ENCODE assay signal across 11 cellular contexts in genomic region chr11:76602431-76602861, GRCh38.
A peak's percentile ranks its signal among the peaks of the same experiment; 100 is the strongest.
DNase-seq lines count a peak whose midpoint lies in the region; ATAC-seq and TF ChIP-seq lines count a peak whose summit lies in the region.
"Had no signal": no experiment of that assay in that cellular context is flagged by ENCODE, and none has a peak within 500 bp of the region (broad histone marks: within the 10 kb centered on the region; RNA-seq: fewer than 3 reads in every experiment).

No MANE protein-coding gene starts in this region.

- H3K4me1 ChIP-seq in esophagus muscularis mucosa (peaks cover 48 to 54% (median 50%) of the 10 kb centered on the region in 4 donors), lower lobe of right lung (peaks cover 45% of the 10 kb centered on the region), upper lobe of right lung (peaks cover 14% of the 10 kb centered on the region)

- no peaks in the 10 kb centered on the region for H3K27me3 Mint-ChIP-seq in activated CD8-positive, alpha-beta memory T cell treated with anti-CD3 and anti-CD28 coated beads, Interleukin-2, amount 10 ng/mL, durations not matched to agents 7 days and 5 days

- H3K9me3 ChIP-seq in esophagus muscularis mucosa (no peaks in the 10 kb centered on the region), lower lobe of right lung (no peaks in the 10 kb centered on the region), upper lobe of right lung (no peaks in the 10 kb centered on the region)

- TF ChIP-seq CTCF in esophagus muscularis mucosa (IDR thresholded peaks at IDR 0.05) (no peak), lower lobe of right lung (IDR thresholded peaks at IDR 0.05) (no peak), upper lobe of right lung (IDR thresholded peaks at IDR 0.05) (no peak)

- H3K27ac ChIP-seq in esophagus muscularis mucosa (replicated peaks in 1 of 4) (peak overlapping the region; percentile 41 to 62 (median 52)), lower lobe of right lung (peak overlapping the region; percentile 64), upper lobe of right lung (peak overlapping the region; percentile 51)
- H3K27ac ChIP-seq: RWPE1 had no signal

- H3K27me3 ChIP-seq in esophagus muscularis mucosa (no peaks in the 10 kb centered on the region), lower lobe of right lung (ENCODE audit: low read depth) (no peaks in the 10 kb centered on the region), upper lobe of right lung (no peaks in the 10 kb centered on the region)

- H3K36me3 Mint-ChIP-seq in activated CD8-positive, alpha-beta memory T cell treated with anti-CD3 and anti-CD28 coated beads, Interleukin-2, amount 10 ng/mL, durations not matched to agents 7 days and 5 days = no peaks in the 10 kb centered on the region

- H3K4me3 ChIP-seq in esophagus muscularis mucosa (no peak overlapping the region), lower lobe of right lung (no peak overlapping the region), upper lobe of right lung (no peak overlapping the region)

- WGBS in esophagus muscularis mucosa = 36% methylated on average over 7 of the region's 8 CpGs

- H3K9me3 Mint-ChIP-seq in activated CD8-positive, alpha-beta memory T cell treated with anti-CD3 and anti-CD28 coated beads, Interleukin-2, amount 10 ng/mL, durations not matched to agents 7 days and 5 days (ENCODE audit: low read depth) = no peaks in the 10 kb centered on the region

- H3K36me3 ChIP-seq in esophagus muscularis mucosa (no peaks in the 10 kb centered on the region), lower lobe of right lung (no peaks in the 10 kb centered on the region), upper lobe of right lung (no peaks in the 10 kb centered on the region)

- CTCF ChIA-PET in activated CD8-positive, alpha-beta memory T cell treated with anti-CD3 and anti-CD28 coated beads, Interleukin-2, amount 10 ng/mL, durations not matched to agents 7 days and 5 days (lab: Charles Lee) = no interaction called here

- H3K4me1 Mint-ChIP-seq in activated CD8-positive, alpha-beta memory T cell treated with anti-CD3 and anti-CD28 coated beads, Interleukin-2, amount 10 ng/mL, durations not matched to agents 7 days and 5 days = peaks cover 7% of the 10 kb centered on the region

- intact Hi-C loops in esophagus muscularis mucosa (cut with DNase I) (loop anchor here (10.0 kb wide), 1 partner anchor 72 kb away; the partner anchor contains the start of gene LRRC32), lower lobe of right lung (cut with DNase I) (no loop called here), upper lobe of right lung (cut with DNase I) (no loop called here)

- no peak overlapping the region for H3K27ac Mint-ChIP-seq in activated CD8-positive, alpha-beta memory T cell treated with anti-CD3 and anti-CD28 coated beads, Interleukin-2, amount 10 ng/mL, durations not matched to agents 7 days and 5 days

- peak; percentile 47 for DNase-seq in activated CD8-positive, alpha-beta memory T cell treated with anti-CD3 and anti-CD28 coated beads for 24 hours
- DNase-seq in activated CD8-positive, alpha-beta memory T cell treated with anti-CD3 and anti-CD28 coated beads, Interleukin-2, amount 10 ng/mL, durations not matched to agents 7 days and 5 days = no peak
- DNase-seq in esophagus muscularis mucosa (ENCODE audit: extremely low spot score) (peak; percentile 92), lower lobe of right lung (no peak), upper lobe of right lung (no peak), HuH-7 (ENCODE audit: low spot score) (no peak), retina (no peak)
- DNase-seq in stimulated activated CD4-positive, alpha-beta T cell treated with anti-CD3 and anti-CD28 coated beads, Interleukin-4, amount 100 ng/mL, for 4 hours = no peak
- DNase-seq: kidney glomerular epithelial cell, NCI-H2081 had no signal

- TF ChIP-seq POLR2A in esophagus muscularis mucosa (IDR thresholded peaks at IDR 0.05; ENCODE audit: low read depth) = no peak

- H3K4me3 Mint-ChIP-seq in activated CD8-positive, alpha-beta memory T cell treated with anti-CD3 and anti-CD28 coated beads, Interleukin-2, amount 10 ng/mL, durations not matched to agents 7 days and 5 days = no peak overlapping the region

- no peak for TF ChIP-seq EP300 in esophagus muscularis mucosa (IDR thresholded peaks at IDR 0.05)

- ATAC-seq in activated CD8-positive, alpha-beta memory T cell treated with anti-CD3 and anti-CD28 coated beads, Interleukin-2, amount 10 ng/mL, durations not matched to agents 7 days and 5 days = no peak
- ATAC-seq in lower lobe of right lung (peak; percentile 49 to 58), upper lobe of right lung (peak; percentile 59)

Comparison
In these comparisons a context has a peak if more than half of its experiments do, and no peak if none do; other contexts are left out.
1. DNase-seq: peak in activated CD8-positive, alpha-beta memory T cell treated with anti-CD3 and anti-CD28 coated beads for 24 hours (single experiment) and esophagus muscularis mucosa (single experiment); none in activated CD8-positive, alpha-beta memory T cell treated with anti-CD3 and anti-CD28 coated beads, Interleukin-2, amount 10 ng/mL, durations not matched to agents 7 days and 5 days (single experiment), lower lobe of right lung (single experiment), upper lobe of right lung (single experiment), HuH-7 (single experiment), retina (single experiment) and stimulated activated CD4-positive, alpha-beta T cell treated with anti-CD3 and anti-CD28 coated beads, Interleukin-4, amount 100 ng/mL, for 4 hours (0 of 2).
2. Peak in every context shown above with its lines, with median percentiles within 50 percentile points of each other: H3K27ac ChIP-seq.